ENCODE assay signal across 34 cellular contexts in genomic region chr4:165678236-165678960, GRCh38.
"Had no signal": no experiment of that assay in that cellular context is flagged by ENCODE, and none has a peak within 500 bp of the region (broad histone marks: within the 10 kb centered on the region; RNA-seq: fewer than 3 reads in every experiment).

No MANE protein-coding gene starts in this region.

- H3K9me3 Mint-ChIP-seq: activated B cell treated with CpG ODN at 0.5 μM for 24 hours; activated CD4-positive, alpha-beta memory T cell treated with anti-CD3 and anti-CD28 coated beads for 36 hours; activated naive CD4-positive, alpha-beta T cell treated with anti-CD3 and anti-CD28 coated beads for 36 hours; activated T-cell treated with anti-CD3 and anti-CD28 coated beads, Interleukin-2, amount 50 U/mL, for 4 hours; activated T-helper 1 cell treated with anti-CD3 and anti-CD28 coated beads, Interleukin-12 subunit alpha, Interleukin-12 subunit beta, Interleukin-2, Interleukin-4 antibody, amounts not matched to agents 30 ng/mL and 10 ng/mL and 1 ng/mL, durations not matched to agents 14 hours and 24 hours and 36 hours; T-cell had no signal

- H3K27ac Mint-ChIP-seq: activated B cell treated with CpG ODN at 0.5 μM for 24 hours; activated CD4-positive, alpha-beta memory T cell treated with anti-CD3 and anti-CD28 coated beads for 36 hours; activated naive CD4-positive, alpha-beta T cell treated with anti-CD3 and anti-CD28 coated beads for 36 hours; activated naive CD4-positive, alpha-beta T cell treated with anti-CD3 and anti-CD28 coated beads, Interleukin-2, amount 50 U/mL, for 72 hours; activated T-helper 1 cell treated with anti-CD3 and anti-CD28 coated beads, Interleukin-12 subunit alpha, Interleukin-12 subunit beta, Interleukin-2, Interleukin-4 antibody, amounts not matched to agents 30 ng/mL and 10 ng/mL and 1 ng/mL, durations not matched to agents 14 hours and 24 hours and 36 hours; T-cell had no signal

- H3K27me3 Mint-ChIP-seq: activated B cell treated with CpG ODN at 0.5 μM for 24 hours; activated CD4-positive, alpha-beta memory T cell treated with anti-CD3 and anti-CD28 coated beads for 36 hours; T-cell had no signal

- H3K4me1 Mint-ChIP-seq: activated B cell treated with CpG ODN at 0.5 μM for 24 hours, brain, T-cell had no signal

- DNase-seq: activated B cell treated with CpG ODN at 0.5 μM for 24 hours; activated CD4-positive, alpha-beta memory T cell treated with anti-CD3 and anti-CD28 coated beads for 36 hours; activated CD4-positive, alpha-beta T cell treated with anti-CD3 and anti-CD28 coated beads for 4 hours; activated CD4-positive, alpha-beta T cell treated with anti-CD3 and anti-CD28 coated beads, Interleukin-2, amount 50 U/mL, for 1 hour; activated CD4-positive, CD25-positive, alpha-beta regulatory T cell treated with anti-CD3 and anti-CD28 coated beads, Interleukin-2, amount 50 U/mL, for 72 hours; activated CD8-positive, alpha-beta memory T cell treated with anti-CD3 and anti-CD28 coated beads, Interleukin-2, amount 50 U/mL, for 4 hours; activated gamma-delta T cell treated with Interleukin-2 at 50 U/mL for 16 hours; activated naive CD4-positive, alpha-beta T cell treated with anti-CD3 and anti-CD28 coated beads for 36 hours; activated T-cell treated with anti-CD3 and anti-CD28 coated beads for 4 hours; activated T-cell treated with anti-CD3 and anti-CD28 coated beads, Interleukin-2, amount 50 U/mL, for 4 hours; adrenal gland; caudate nucleus; Kasumi-1; MG63; NCI-H1048; NCI-H1105 treated with DMSO at 0.1 percent for 48 hours; NCI-H1436 treated with DMSO at 0.1 percent for 48 hours; NCI-H1694 treated with DMSO at 0.1 percent for 48 hours; NCI-H2029; NCI-H345; NCI-H524 treated with DMSO at 0.1 percent for 48 hours; PC-3; Peyer's patch; RPMI8226; SHP77 treated with DMSO at 0.1 percent for 48 hours; T-cell; T-helper 2 cell; T-helper 9 cell had no signal

- ATAC-seq: activated naive CD4-positive, alpha-beta T cell treated with anti-CD3 and anti-CD28 coated beads, Interleukin-2, amount 50 U/mL, for 72 hours; activated T-cell treated with anti-CD3 and anti-CD28 coated beads, Interleukin-2, amount 50 U/mL, for 4 hours; PC-3; SK-N-SH treated with all-trans-retinoic acid at 6 μM for 48 hours; T-cell had no signal

- H3K4me3 Mint-ChIP-seq: activated B cell treated with CpG ODN at 0.5 μM for 24 hours; activated CD4-positive, alpha-beta memory T cell treated with anti-CD3 and anti-CD28 coated beads for 36 hours; activated naive CD4-positive, alpha-beta T cell treated with anti-CD3 and anti-CD28 coated beads for 36 hours; activated T-cell treated with anti-CD3 and anti-CD28 coated beads, Interleukin-2, amount 50 U/mL, for 4 hours; activated T-helper 1 cell treated with anti-CD3 and anti-CD28 coated beads, Interleukin-12 subunit alpha, Interleukin-12 subunit beta, Interleukin-2, Interleukin-4 antibody, amounts not matched to agents 30 ng/mL and 10 ng/mL and 1 ng/mL, durations not matched to agents 14 hours and 24 hours and 36 hours; brain; T-cell had no signal

- FAIRE-seq: astrocyte, bronchial epithelial cell had no signal

- H3K36me3 Mint-ChIP-seq: activated CD4-positive, alpha-beta memory T cell treated with anti-CD3 and anti-CD28 coated beads for 36 hours; activated naive CD4-positive, alpha-beta T cell treated with anti-CD3 and anti-CD28 coated beads, Interleukin-2, amount 50 U/mL, for 72 hours; brain; T-cell had no signal

- H3K4me3 ChIP-seq: adrenal gland, MG63, Peyer's patch had no signal
